ENCODE assay signal across 10 cellular contexts in genomic region chr4:68167166-68167565, GRCh38. TPM values are rescaled to one million over a fixed set of nuclear protein-coding genes. Genes with fewer than 3 reads are reported as not detected.
"Had no signal": no experiment of that assay in that cellular context is flagged by ENCODE, and none has a peak within 500 bp of the region (broad histone marks: within the 10 kb centered on the region; RNA-seq: fewer than 3 reads in every experiment).

No MANE protein-coding gene starts in this region.

- H3K9me3 ChIP-seq: HAP-1 had no signal

- DNase-seq: H7, HFFc6, KBM-7 had no signal

- H3K4me3 ChIP-seq: GM23338, HAP-1 had no signal

- FAIRE-seq: HepG2 had no signal

- H3K4me1 ChIP-seq: HAP-1 had no signal

- H3K36me3 ChIP-seq: HAP-1 had no signal

- H3K27ac ChIP-seq: HL-60 had no signal

- H2AFZ ChIP-seq: GM23338 had no signal

- H3K4me2 ChIP-seq: GM23338 had no signal

RNA-seq across cellular contexts. Expression of gene TMPRSS11F, which starts 37.5 kb away (rescaled TPM):
- total RNA-seq: GM23338, H4, H7, HepG2, HFFc6, HT1080 had no signal
- polyA plus RNA-seq: GM23338, HepG2, IgD-negative memory B cell had no signal
